Comparison of ENCODE assay signal across 25 cellular contexts in genomic region chr15:25866874-25867273, GRCh38. TPM values are rescaled to one million over a fixed set of nuclear protein-coding genes. Genes with fewer than 3 reads are reported as not detected.
"Had no signal": no experiment of that assay in that cellular context is flagged by ENCODE, and none has a peak within 500 bp of the region (broad histone marks: within the 10 kb centered on the region; RNA-seq: fewer than 3 reads in every experiment).

No MANE protein-coding gene starts in this region.

- H3K27ac ChIP-seq: SJSA1, SK-N-MC had no signal

- H3K4me3 ChIP-seq: SJSA1, SK-N-MC had no signal

- H3K4me3 Mint-ChIP-seq: IgD-negative memory B cell had no signal

- H3K27ac Mint-ChIP-seq: IgD-negative memory B cell had no signal

- FAIRE-seq: RCC 7860 had no signal

- DNase-seq: KBM-7, MV-4-11, NCI-H1092, NCI-H1105 treated with DMSO at 0.1 percent for 48 hours, NCI-H1417 treated with DMSO at 0.1 percent for 48 hours, NCI-H146, NCI-H1694 treated with DMSO at 0.1 percent for 48 hours, NCI-H1930, NCI-H2081, NCI-H2107, NCI-H226, NCI-H446, NCI-H510A, NCI-H524 treated with DMSO at 0.1 percent for 48 hours, NCI-H69, NCI-H774, Right ventricle myocardium superior, RPMI8226, SIG-M5 had no signal

- H3K27me3 ChIP-seq: SJSA1 had no signal

RNA-seq across cellular contexts. Expression of gene ATP10A, which starts 3.7 kb away (rescaled TPM):
- total RNA-seq: HT-29, MCF 10A had no signal
